In the genomic region with DNA sequence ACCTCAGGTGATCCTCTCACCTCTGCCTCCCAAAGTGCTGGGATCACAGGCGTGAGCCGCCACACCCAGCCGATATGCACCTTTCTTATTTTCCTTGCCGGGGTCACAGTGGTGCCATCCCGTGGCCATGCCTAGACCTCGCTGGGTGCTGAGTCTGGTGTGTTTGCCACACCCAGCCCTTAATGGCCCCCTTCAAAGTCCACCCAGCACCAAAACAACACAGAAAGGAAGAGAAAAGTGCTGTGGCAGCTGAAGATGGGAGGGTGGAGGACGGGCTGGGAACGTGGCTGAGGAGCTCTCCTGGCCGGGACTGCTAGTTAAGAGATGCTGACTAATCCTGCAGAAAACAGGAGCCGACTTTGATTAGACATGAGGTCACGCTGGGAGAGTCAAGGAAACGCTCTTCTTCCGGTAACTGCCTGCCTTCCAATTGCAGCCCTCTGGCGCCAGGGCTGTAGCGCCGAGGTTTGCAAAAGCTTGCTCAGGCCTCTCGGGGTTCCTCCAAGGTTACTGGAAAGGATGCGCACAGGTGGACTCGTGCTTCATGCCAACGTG, we compare ENCODE assay signal across 9 cellular contexts. TPM values are rescaled to one million over a fixed set of nuclear protein-coding genes. Genes with fewer than 3 reads are reported as not detected.
DNase-seq lines count a peak whose midpoint lies in the region; ATAC-seq and TF ChIP-seq lines count a peak whose summit lies in the region.
"Had no signal": no experiment of that assay in that cellular context is flagged by ENCODE, and none has a peak within 500 bp of the region (broad histone marks: within the 10 kb centered on the region; RNA-seq: fewer than 3 reads in every experiment).

No MANE protein-coding gene starts in this region.

- no peaks in the 10 kb centered on the region for H3K36me3 Mint-ChIP-seq in HFFc6 (ENCODE audit: low read depth)
- no peaks in the 10 kb centered on the region for H3K36me3 Mint-ChIP-seq in activated T-helper 2 cell treated with anti-CD3 and anti-CD28 coated beads, Interferon-gamma antibody, Interleukin-2, Interleukin-4, amounts not matched to agents 10 μg/mL and 5 μg/mL and 100 μg/mL, durations not matched to agents 14 hours and 24 hours and 36 hours (ENCODE audit: low read depth)
- H3K36me3 Mint-ChIP-seq in stimulated activated naive B cell treated with anti-CD40 and anti-IgM and Interleukin-4, amounts not matched to agents 10 μg/mL and 1 μg/mL and 100 μg/mL, for 72 hours: peaks cover 50 to 62% of the 10 kb centered on the region in 2 donors

- H3K27me3 Mint-ChIP-seq in HFFc6 (ENCODE audit: insufficient read depth): peaks cover 4% of the 10 kb centered on the region
- no peaks in the 10 kb centered on the region for H3K27me3 Mint-ChIP-seq in activated T-helper 2 cell treated with anti-CD3 and anti-CD28 coated beads, Interferon-gamma antibody, Interleukin-2, Interleukin-4, amounts not matched to agents 10 μg/mL and 5 μg/mL and 100 μg/mL, durations not matched to agents 14 hours and 24 hours and 36 hours (ENCODE audit: low read depth)
- H3K27me3 Mint-ChIP-seq in stimulated activated naive B cell treated with anti-CD40 and anti-IgM and Interleukin-4, amounts not matched to agents 10 μg/mL and 1 μg/mL and 100 μg/mL, for 72 hours: no peaks in the 10 kb centered on the region

- H3K4me1 Mint-ChIP-seq in HFFc6 (ENCODE audit: low read depth): peaks cover 9% of the 10 kb centered on the region; the same call in 1 of the 2 replicates
- no peaks in the 10 kb centered on the region for H3K4me1 Mint-ChIP-seq in activated T-helper 2 cell treated with anti-CD3 and anti-CD28 coated beads, Interferon-gamma antibody, Interleukin-2, Interleukin-4, amounts not matched to agents 10 μg/mL and 5 μg/mL and 100 μg/mL, durations not matched to agents 14 hours and 24 hours and 36 hours (ENCODE audit: low read depth)
- peaks cover 17 to 26% of the 10 kb centered on the region in 2 donors for H3K4me1 Mint-ChIP-seq in stimulated activated naive B cell treated with anti-CD40 and anti-IgM and Interleukin-4, amounts not matched to agents 10 μg/mL and 1 μg/mL and 100 μg/mL, for 72 hours

- intact Hi-C loops in activated T-helper 2 cell treated with anti-CD3 and anti-CD28 coated beads, Interferon-gamma antibody, Interleukin-2, Interleukin-4, amounts not matched to agents 10 μg/mL and 5 μg/mL and 100 μg/mL, durations not matched to agents 14 hours and 24 hours and 36 hours (cut with micrococcal nuclease): no loop called here
- intact Hi-C loops in left ventricle myocardium superior (cut with micrococcal nuclease): no loop called here

- no peak for DNase-seq in HFFc6
- no peak for DNase-seq in activated T-helper 2 cell treated with anti-CD3 and anti-CD28 coated beads, Interferon-gamma antibody, Interleukin-2, Interleukin-4, amounts not matched to agents 10 μg/mL and 5 μg/mL and 100 μg/mL, durations not matched to agents 14 hours and 24 hours and 36 hours (ENCODE audit: low spot score)
- no peak for DNase-seq in left ventricle myocardium superior
- DNase-seq in stimulated activated naive B cell treated with anti-CD40 and anti-IgM and Interleukin-4, amounts not matched to agents 10 μg/mL and 1 μg/mL and 100 μg/mL, for 72 hours: no peak
- DNase-seq in NCI-H69 (lab: John Stamatoyannopoulos, UW): no peak
- no peak for DNase-seq in NCI-H82 (lab: John Stamatoyannopoulos, UW)
- DNase-seq: activated effector memory CD4-positive, alpha-beta T cell treated with anti-CD3 and anti-CD28 coated beads, Interleukin-2, amount 50 U/mL, for 16 hours had no signal

- peak overlapping the region; percentile 71; the same call in 1 of the 2 replicates for H3K27ac Mint-ChIP-seq in HFFc6
- peak overlapping the region; percentile 39 for H3K27ac Mint-ChIP-seq in activated T-helper 2 cell treated with anti-CD3 and anti-CD28 coated beads, Interferon-gamma antibody, Interleukin-2, Interleukin-4, amounts not matched to agents 10 μg/mL and 5 μg/mL and 100 μg/mL, durations not matched to agents 14 hours and 24 hours and 36 hours
- H3K27ac Mint-ChIP-seq in stimulated activated naive B cell treated with anti-CD40 and anti-IgM and Interleukin-4, amounts not matched to agents 10 μg/mL and 1 μg/mL and 100 μg/mL, for 72 hours: peak overlapping the region; percentile 82

- no peak for TF ChIP-seq CTCF in HFFc6 (IDR thresholded peaks at IDR 0.05)

- no peaks in the 10 kb centered on the region for H3K9me3 Mint-ChIP-seq in HFFc6
- no peaks in the 10 kb centered on the region for H3K9me3 Mint-ChIP-seq in activated T-helper 2 cell treated with anti-CD3 and anti-CD28 coated beads, Interferon-gamma antibody, Interleukin-2, Interleukin-4, amounts not matched to agents 10 μg/mL and 5 μg/mL and 100 μg/mL, durations not matched to agents 14 hours and 24 hours and 36 hours
- no peaks in the 10 kb centered on the region for H3K9me3 Mint-ChIP-seq in stimulated activated naive B cell treated with anti-CD40 and anti-IgM and Interleukin-4, amounts not matched to agents 10 μg/mL and 1 μg/mL and 100 μg/mL, for 72 hours

- ATAC-seq in left ventricle myocardium superior (peak; percentile 74), GM21447 (IDR thresholded peaks at IDR 0.05; ENCODE audit: unreplicated experiment) (no peak), GM18907 (IDR thresholded peaks at IDR 0.05; ENCODE audit: unreplicated experiment) (no peak)
- peak in 1 of 2 donors; percentile 42 for ATAC-seq in stimulated activated naive B cell treated with anti-CD40 and anti-IgM and Interleukin-4, amounts not matched to agents 10 μg/mL and 1 μg/mL and 100 μg/mL, for 72 hours (replicated peaks)

- no peak overlapping the region for H3K4me3 Mint-ChIP-seq in HFFc6
- no peak overlapping the region for H3K4me3 Mint-ChIP-seq in activated T-helper 2 cell treated with anti-CD3 and anti-CD28 coated beads, Interferon-gamma antibody, Interleukin-2, Interleukin-4, amounts not matched to agents 10 μg/mL and 5 μg/mL and 100 μg/mL, durations not matched to agents 14 hours and 24 hours and 36 hours (ENCODE audit: low read depth)
- no peak overlapping the region for H3K4me3 Mint-ChIP-seq in stimulated activated naive B cell treated with anti-CD40 and anti-IgM and Interleukin-4, amounts not matched to agents 10 μg/mL and 1 μg/mL and 100 μg/mL, for 72 hours

RNA-seq across cellular contexts. Expression of a gene that starts 10.9 kb away (rescaled TPM):
- 10 to 100 TPM in 1 of 6 experiments, 1 to 10 TPM in 5; 6.4 to 11.2 (median 6.9) TPM for total RNA-seq in HFFc6 (2021; fragmentation: NEBNext Ultra II Directional; extraction: Animal tissue kit (Norgen Biotek cat#: 25700))
- total RNA-seq in activated T-helper 2 cell treated with anti-CD3 and anti-CD28 coated beads, Interferon-gamma antibody, Interleukin-2, Interleukin-4, amounts not matched to agents 10 μg/mL and 5 μg/mL and 100 μg/mL, durations not matched to agents 14 hours and 24 hours and 36 hours: 2.3 and 2.4 TPM in 2 replicates
- total RNA-seq in left ventricle myocardium superior: 3.1 TPM

RNA-seq across cellular contexts. Expression of a gene that starts 27.8 kb away (rescaled TPM):
- under 1 TPM; 0.09 to 0.38 (median 0.21) TPM for total RNA-seq in HFFc6 (2021; fragmentation: NEBNext Ultra II Directional; extraction: Animal tissue kit (Norgen Biotek cat#: 25700))
- 3.3 and 3.4 TPM in 2 replicates for total RNA-seq in activated T-helper 2 cell treated with anti-CD3 and anti-CD28 coated beads, Interferon-gamma antibody, Interleukin-2, Interleukin-4, amounts not matched to agents 10 μg/mL and 5 μg/mL and 100 μg/mL, durations not matched to agents 14 hours and 24 hours and 36 hours
- total RNA-seq in left ventricle myocardium superior: 13.1 TPM

RNA-seq across cellular contexts. Expression of a gene that starts 32.0 kb away (rescaled TPM):
- 1 to 10 TPM; 4.6 to 6.5 (median 5.0) TPM for total RNA-seq in HFFc6 (2021; fragmentation: NEBNext Ultra II Directional; extraction: Animal tissue kit (Norgen Biotek cat#: 25700))
- total RNA-seq in activated T-helper 2 cell treated with anti-CD3 and anti-CD28 coated beads, Interferon-gamma antibody, Interleukin-2, Interleukin-4, amounts not matched to agents 10 μg/mL and 5 μg/mL and 100 μg/mL, durations not matched to agents 14 hours and 24 hours and 36 hours: 8.2 and 8.9 TPM in 2 replicates
- total RNA-seq in left ventricle myocardium superior: 81.4 TPM

RNA-seq across cellular contexts. Expression of a gene that starts 55.1 kb away (rescaled TPM):
- 10 to 100 TPM; 59.5 to 75.9 (median 67.7) TPM for total RNA-seq in HFFc6 (2021; fragmentation: NEBNext Ultra II Directional; extraction: Animal tissue kit (Norgen Biotek cat#: 25700))
- 70.8 and 71.6 TPM in 2 replicates for total RNA-seq in activated T-helper 2 cell treated with anti-CD3 and anti-CD28 coated beads, Interferon-gamma antibody, Interleukin-2, Interleukin-4, amounts not matched to agents 10 μg/mL and 5 μg/mL and 100 μg/mL, durations not matched to agents 14 hours and 24 hours and 36 hours
- 52.6 TPM for total RNA-seq in left ventricle myocardium superior
